In genomic region chr9:83296123-83296522, GRCh38 we compare ENCODE assay signal across 14 cellular contexts.
DNase-seq lines count a peak whose midpoint lies in the region; ATAC-seq, FAIRE-seq and TF ChIP-seq lines count a peak whose summit lies in the region.
"Had no signal": no experiment of that assay in that cellular context is flagged by ENCODE, and none has a peak within 500 bp of the region (broad histone marks: within the 10 kb centered on the region; RNA-seq: fewer than 3 reads in every experiment).

No MANE protein-coding gene starts in this region.

- H3K27ac Mint-ChIP-seq in activated CD8-positive, alpha-beta T cell treated with anti-CD3 and anti-CD28 coated beads for 36 hours: no peak overlapping the region
- no peak overlapping the region for H3K27ac Mint-ChIP-seq in T-helper 17 cell
- H3K27ac Mint-ChIP-seq: T-helper 2 cell treated with Interferon-gamma antibody and Interleukin-4, amounts not matched to agents 5 μg/mL and 100 μg/mL, for 36 hours had no signal

- peak; percentile 8 for DNase-seq in activated CD8-positive, alpha-beta T cell treated with anti-CD3 and anti-CD28 coated beads for 36 hours
- DNase-seq in kidney (no peak), NCI-H1436 (lab: John Stamatoyannopoulos, UW) (no peak), T-helper 17 cell (no peak), omental fat pad (ENCODE audit: low spot score) (no peak)
- DNase-seq: KBM-7, NCI-H2171, OCI-M1 had no signal

- no peak overlapping the region for H3K4me3 Mint-ChIP-seq in activated CD8-positive, alpha-beta T cell treated with anti-CD3 and anti-CD28 coated beads for 36 hours
- no peak overlapping the region for H3K4me3 Mint-ChIP-seq in T-helper 17 cell
- H3K4me3 Mint-ChIP-seq: T-helper 2 cell treated with Interferon-gamma antibody and Interleukin-4, amounts not matched to agents 5 μg/mL and 100 μg/mL, for 36 hours had no signal

- no peaks in the 10 kb centered on the region for H3K36me3 Mint-ChIP-seq in activated CD8-positive, alpha-beta T cell treated with anti-CD3 and anti-CD28 coated beads for 36 hours (ENCODE audit: low read depth)
- H3K36me3 Mint-ChIP-seq in T-helper 17 cell (ENCODE audit: low read depth): peaks cover 2% of the 10 kb centered on the region

- peaks cover 6 to 7% of the 10 kb centered on the region in 2 donors for H3K36me3 ChIP-seq in kidney (ENCODE audit: control insufficient read depth in 1 of 2, insufficient read depth in 2 of 2, low read length in 2 of 2)

- POLR2A ChIA-PET in activated CD8-positive, alpha-beta T cell treated with anti-CD3 and anti-CD28 coated beads for 36 hours (lab: Charles Lee): no interaction called here

- H3K27me3 Mint-ChIP-seq in activated CD8-positive, alpha-beta T cell treated with anti-CD3 and anti-CD28 coated beads for 36 hours: no peaks in the 10 kb centered on the region
- H3K27me3 Mint-ChIP-seq in T-helper 17 cell: no peaks in the 10 kb centered on the region

- peaks cover 0 to 2% of the 10 kb centered on the region in 2 donors for H3K4me1 ChIP-seq in kidney (ENCODE audit: control insufficient read depth in 1 of 2, insufficient read depth in 1 of 2, low read depth in 1 of 2, low read length in 2 of 2)

- no peak for FAIRE-seq in kidney (lab: Jason Lieb, UNC)
- FAIRE-seq: islet of Langerhans had no signal

- no peak overlapping the region for H3K4me3 ChIP-seq in kidney (ENCODE audit: low read length in 2 of 2)

- ATAC-seq in GM18517 (IDR thresholded peaks at IDR 0.05; ENCODE audit: unreplicated experiment): peak; percentile 52
- ATAC-seq in GM21360 (IDR thresholded peaks at IDR 0.05; ENCODE audit: unreplicated experiment): peak; percentile 53
- peak; percentile 62 for ATAC-seq in HG03095 (IDR thresholded peaks at IDR 0.05; ENCODE audit: unreplicated experiment)
- no peak for ATAC-seq in activated CD8-positive, alpha-beta T cell treated with anti-CD3 and anti-CD28 coated beads for 36 hours
- ATAC-seq in T-helper 17 cell: no peak
- no peak for ATAC-seq in omental fat pad (ENCODE audit: low FRiP score)

- no peaks in the 10 kb centered on the region for H3K4me1 Mint-ChIP-seq in activated CD8-positive, alpha-beta T cell treated with anti-CD3 and anti-CD28 coated beads for 36 hours (ENCODE audit: low read depth)
- peaks cover 2% of the 10 kb centered on the region for H3K4me1 Mint-ChIP-seq in T-helper 17 cell

- TF ChIP-seq CTCF in activated CD8-positive, alpha-beta T cell treated with anti-CD3 and anti-CD28 coated beads for 36 hours (IDR thresholded peaks at IDR 0.05): no peak
- no peak for TF ChIP-seq CTCF in kidney (IDR thresholded peaks at IDR 0.05; ENCODE audit: borderline replicate concordance, extremely low read depth, insufficient read depth)
- no peak for TF ChIP-seq CTCF in omental fat pad (IDR thresholded peaks at IDR 0.05)

- no peak overlapping the region for H3K27ac ChIP-seq in kidney (ENCODE audit: low read depth in 2 of 2, low read length in 2 of 2)
- H3K27ac ChIP-seq: C4-2B had no signal

- H3K9me3 ChIP-seq in kidney (ENCODE audit: control insufficient read depth in 1 of 2, low read length in 2 of 2) (no peaks in the 10 kb centered on the region), T-helper 17 cell (ENCODE audit: control insufficient read depth, low read length, poor library complexity, severe bottlenecking) (no peaks in the 10 kb centered on the region)

- intact Hi-C loops in activated CD8-positive, alpha-beta T cell treated with anti-CD3 and anti-CD28 coated beads for 36 hours (cut with micrococcal nuclease): no loop called here
- intact Hi-C loops in kidney (cut with DNase I): no loop called here

- H3K9ac ChIP-seq in kidney (ENCODE audit: low read length in 2 of 2): no peak overlapping the region

- H3K9me3 Mint-ChIP-seq in activated CD8-positive, alpha-beta T cell treated with anti-CD3 and anti-CD28 coated beads for 36 hours: no peaks in the 10 kb centered on the region
- H3K9me3 Mint-ChIP-seq: T-helper 2 cell treated with Interferon-gamma antibody and Interleukin-4, amounts not matched to agents 5 μg/mL and 100 μg/mL, for 36 hours had no signal

- CTCF ChIA-PET in activated CD8-positive, alpha-beta T cell treated with anti-CD3 and anti-CD28 coated beads for 36 hours (lab: Charles Lee): no interaction called here

Comparison
In these comparisons a context has a peak if more than half of its experiments do, and no peak if none do; other contexts are left out.
1. ATAC-seq: peak in GM18517 (single experiment), GM21360 (single experiment) and HG03095 (single experiment); none in activated CD8-positive, alpha-beta T cell treated with anti-CD3 and anti-CD28 coated beads for 36 hours (single experiment), T-helper 17 cell (single experiment) and omental fat pad (single experiment).